Comparison of ENCODE assay signal across 16 cellular contexts in genomic region chr17:39062846-39063680, GRCh38.
A peak's percentile ranks its signal among the peaks of the same experiment; 100 is the strongest.
DNase-seq lines count a peak whose midpoint lies in the region.
"Had no signal": no experiment of that assay in that cellular context is flagged by ENCODE, and none has a peak within 500 bp of the region (broad histone marks: within the 10 kb centered on the region; RNA-seq: fewer than 3 reads in every experiment).

No MANE protein-coding gene starts in this region.

- WGBS in thymus: 88% methylated on average over 8 of the region's 8 CpGs

- no peak overlapping the region for H3K27ac ChIP-seq in epithelial cell of prostate
- H3K27ac ChIP-seq in thymus (ENCODE audit: low read depth): peak overlapping the region; percentile 25

- peaks cover 11% of the 10 kb centered on the region for H3K4me1 Mint-ChIP-seq in T-helper 1 cell treated with Interleukin-12 subunit alpha and Interleukin-12 subunit beta and Interleukin-4 antibody, amounts not matched to agents 30 μg/mL and 1 μg/mL, for 36 hours (ENCODE audit: low read depth)

- no peaks in the 10 kb centered on the region for H3K9me3 Mint-ChIP-seq in T-helper 1 cell treated with Interleukin-12 subunit alpha and Interleukin-12 subunit beta and Interleukin-4 antibody, amounts not matched to agents 30 μg/mL and 1 μg/mL, for 36 hours
- H3K9me3 Mint-ChIP-seq: activated naive CD4-positive, alpha-beta T cell treated with anti-CD3 and anti-CD28 coated beads, Interleukin-2, amount 50 U/mL, for 72 hours had no signal

- no peaks in the 10 kb centered on the region for H3K36me3 Mint-ChIP-seq in T-helper 1 cell treated with Interleukin-12 subunit alpha and Interleukin-12 subunit beta and Interleukin-4 antibody, amounts not matched to agents 30 μg/mL and 1 μg/mL, for 36 hours (ENCODE audit: low read depth)
- H3K36me3 Mint-ChIP-seq: activated naive CD4-positive, alpha-beta T cell treated with anti-CD3 and anti-CD28 coated beads, Interleukin-2, amount 50 U/mL, for 72 hours had no signal

- no peak overlapping the region for H3K4me3 ChIP-seq in MG63
- no peak overlapping the region for H3K4me3 ChIP-seq in thymus (ENCODE audit: low read length)
- H3K4me3 ChIP-seq: tibial nerve had no signal

- H3K9me3 ChIP-seq in MG63 (no peaks in the 10 kb centered on the region), thymus (ENCODE audit: control insufficient read depth) (no peaks in the 10 kb centered on the region)
- H3K9me3 ChIP-seq: tibial nerve had no signal

- H3K27me3 ChIP-seq in MG63 (no peaks in the 10 kb centered on the region; the same call in 1 of the 2 replicates), thymus (ENCODE audit: control insufficient read depth, insufficient read depth) (no peaks in the 10 kb centered on the region)
- H3K27me3 ChIP-seq: tibial nerve had no signal

- H3K4me3 Mint-ChIP-seq in T-helper 1 cell treated with Interleukin-12 subunit alpha and Interleukin-12 subunit beta and Interleukin-4 antibody, amounts not matched to agents 30 μg/mL and 1 μg/mL, for 36 hours: no peak overlapping the region

- H3K27me3 Mint-ChIP-seq in T-helper 1 cell treated with Interleukin-12 subunit alpha and Interleukin-12 subunit beta and Interleukin-4 antibody, amounts not matched to agents 30 μg/mL and 1 μg/mL, for 36 hours (ENCODE audit: low read depth): no peaks in the 10 kb centered on the region

- no peaks in the 10 kb centered on the region for H3K4me1 ChIP-seq in thymus (ENCODE audit: control insufficient read depth, insufficient read depth, low read length)

- H3K27ac Mint-ChIP-seq in T-helper 1 cell treated with Interleukin-12 subunit alpha and Interleukin-12 subunit beta and Interleukin-4 antibody, amounts not matched to agents 30 μg/mL and 1 μg/mL, for 36 hours: peak overlapping the region; percentile 39
- H3K27ac Mint-ChIP-seq: activated naive CD4-positive, alpha-beta T cell treated with anti-CD3 and anti-CD28 coated beads, Interleukin-2, amount 50 U/mL, for 72 hours had no signal

- H3K36me3 ChIP-seq in MG63: no peaks in the 10 kb centered on the region
- H3K36me3 ChIP-seq in thymus (ENCODE audit: control insufficient read depth, insufficient read depth): peaks cover 6% of the 10 kb centered on the region

- DNase-seq in T-helper 1 cell (no peak), MG63 (peak; percentile 62), epithelial cell of prostate (ENCODE audit: low read depth, low spot score) (peak; percentile 8), HPDE6-E6E7 (ENCODE audit: extremely low spot score) (no peak), D341Med (ENCODE audit: low spot score) (no peak), NCI-H226 (no peak)
- DNase-seq: activated CD4-positive, alpha-beta T cell treated with anti-CD3 and anti-CD28 coated beads for 4 hours; head of caudate nucleus; kidney; midbrain; NCI-H1105 treated with DMSO at 0.1 percent for 48 hours; NCI-H510A had no signal

Comparison
In these comparisons a context has a peak if more than half of its experiments do, and no peak if none do; other contexts are left out.
1. DNase-seq: peak in MG63 (single experiment) and epithelial cell of prostate (single experiment); none in T-helper 1 cell (0 of 5), HPDE6-E6E7 (single experiment), D341Med (single experiment) and NCI-H226 (single experiment).